9 cellular contexts compared by ENCODE assay signal in genomic region chr10:52778511-52779392, GRCh38. TPM values are rescaled to one million over a fixed set of nuclear protein-coding genes. Genes with fewer than 3 reads are reported as not detected.
A peak's percentile ranks its signal among the peaks of the same experiment; 100 is the strongest.
DNase-seq lines count a peak whose midpoint lies in the region; ATAC-seq and TF ChIP-seq lines count a peak whose summit lies in the region.
"Had no signal": no experiment of that assay in that cellular context is flagged by ENCODE, and none has a peak within 500 bp of the region (broad histone marks: within the 10 kb centered on the region; RNA-seq: fewer than 3 reads in every experiment).

No MANE protein-coding gene starts in this region.

- no peak overlapping the region for H3K4me2 ChIP-seq in GM23338

- peak; percentile 31 for TF ChIP-seq CTCF in AG09319 (IDR thresholded peaks at IDR 0.05; ENCODE audit: low read depth, low read length)
- peak; percentile 80 to 91 for TF ChIP-seq CTCF in GM23338 (conservative IDR thresholded peaks at IDR 0.05; ENCODE audit: low read depth in 2 of 2)
- peak; percentile 43 for TF ChIP-seq CTCF in VCaP (conservative IDR thresholded peaks at IDR 0.05)

- intact Hi-C loops in activated naive CD4-positive, alpha-beta T cell treated with anti-CD3 and anti-CD28 coated beads for 36 hours (cut with micrococcal nuclease) = loop anchor here (5.0 kb wide), 1 partner anchor 471 kb away; no protein-coding TSS in a partner anchor

- peak overlapping the region; percentile 97 for H2AFZ ChIP-seq in GM23338

- H3K4me1 ChIP-seq in GM23338 (ENCODE audit: insufficient read depth) = no peaks in the 10 kb centered on the region

- peaks cover 6% of the 10 kb centered on the region for H3K27me3 Mint-ChIP-seq in GM23338 (ENCODE audit: insufficient read depth, low read depth, poor library complexity)
- H3K27me3 Mint-ChIP-seq in activated naive CD4-positive, alpha-beta T cell treated with anti-CD3 and anti-CD28 coated beads for 36 hours (ENCODE audit: low read depth) = no peaks in the 10 kb centered on the region

- no peaks in the 10 kb centered on the region for H3K36me3 Mint-ChIP-seq in GM23338 (ENCODE audit: low read depth)
- H3K36me3 Mint-ChIP-seq in activated naive CD4-positive, alpha-beta T cell treated with anti-CD3 and anti-CD28 coated beads for 36 hours (ENCODE audit: low read depth) = no peaks in the 10 kb centered on the region

- DNase-seq in AG09319 (ENCODE audit: extremely low read depth, low read depth) = no peak
- DNase-seq in GM23338 (ENCODE audit: low spot score) = peak; percentile 93
- DNase-seq in islet precursor cell = peak; percentile 65
- no peak for DNase-seq in GF-D8 (lab: John Stamatoyannopoulos, UW)
- DNase-seq in activated naive CD4-positive, alpha-beta T cell treated with anti-CD3 and anti-CD28 coated beads for 36 hours = no peak

- ATAC-seq in GM23338 (peak; percentile 37), GM18861 (IDR thresholded peaks at IDR 0.05; ENCODE audit: unreplicated experiment) (no peak), HG02571 (IDR thresholded peaks at IDR 0.05; ENCODE audit: unreplicated experiment) (no peak)

- H3K4me3 Mint-ChIP-seq in GM23338 = no peak overlapping the region
- H3K4me3 Mint-ChIP-seq in activated naive CD4-positive, alpha-beta T cell treated with anti-CD3 and anti-CD28 coated beads for 36 hours = no peak overlapping the region

- H3K9me3 Mint-ChIP-seq in GM23338 = no peaks in the 10 kb centered on the region
- peaks cover 1% of the 10 kb centered on the region for H3K9me3 Mint-ChIP-seq in activated naive CD4-positive, alpha-beta T cell treated with anti-CD3 and anti-CD28 coated beads for 36 hours

- no peaks in the 10 kb centered on the region for H3K36me3 ChIP-seq in GM23338 (ENCODE audit: insufficient read depth)

- no peaks in the 10 kb centered on the region for H3K79me2 ChIP-seq in GM23338 (replicated peaks; ENCODE audit: insufficient read depth)

- peaks cover 4% of the 10 kb centered on the region; the same call in 2 of the 3 replicates for H3K4me1 Mint-ChIP-seq in GM23338
- no peaks in the 10 kb centered on the region for H3K4me1 Mint-ChIP-seq in activated naive CD4-positive, alpha-beta T cell treated with anti-CD3 and anti-CD28 coated beads for 36 hours (ENCODE audit: low read depth)

- no peaks in the 10 kb centered on the region for H4K20me1 ChIP-seq in GM23338 (replicated peaks; ENCODE audit: insufficient read depth)

- no peaks in the 10 kb centered on the region for H3K9me2 ChIP-seq in GM23338 (ENCODE audit: insufficient read depth)

- CTCF ChIA-PET in activated naive CD4-positive, alpha-beta T cell treated with anti-CD3 and anti-CD28 coated beads for 36 hours (lab: Charles Lee) = interaction anchor here (1.4 to 1.6 kb wide), 2 partner anchors 25 to 37 kb away, joined by 3 to 5 read pairs; no protein-coding TSS in a partner anchor

- H3K27ac ChIP-seq in GM23338 (ENCODE audit: low read depth) (no peak overlapping the region), VCaP (no peak overlapping the region)

- H3F3A ChIP-seq in GM23338 (replicated peaks; ENCODE audit: low read depth) = no peaks in the 10 kb centered on the region

- H3K27me3 ChIP-seq in GM23338 (ENCODE audit: insufficient read depth) = no peaks in the 10 kb centered on the region

- H3K4me3 ChIP-seq in GM23338 = no peak overlapping the region

- no peak overlapping the region for H3K27ac Mint-ChIP-seq in GM23338
- H3K27ac Mint-ChIP-seq in activated naive CD4-positive, alpha-beta T cell treated with anti-CD3 and anti-CD28 coated beads for 36 hours = no peak overlapping the region

TF ChIP-seq in GM23338, 12 proteins besides CTCF, POLR2A, EP300 and RAD21 (continues in another document):
- TF ChIP-seq EZH2 (IDR thresholded peaks at IDR 0.05; ENCODE audit: low read depth, unreplicated experiment) (no peak), JUNB (IDR thresholded peaks at IDR 0.05; ENCODE audit: unreplicated experiment) (no peak), POLR2AphosphoS5 (IDR thresholded peaks at IDR 0.05; ENCODE audit: low read depth) (no peak), NANOG (IDR thresholded peaks at IDR 0.05; ENCODE audit: borderline replicate concordance) (no peak), STAT1 (IDR thresholded peaks at IDR 0.05; ENCODE audit: unreplicated experiment) (no peak), ZNF114 (CRISPR knock-in tag; IDR thresholded peaks at IDR 0.05) (no peak), CREB1 (CRISPR knock-in tag; IDR thresholded peaks at IDR 0.05; ENCODE audit: low read depth) (no peak)
- TF ChIP-seq, protein P1, sequence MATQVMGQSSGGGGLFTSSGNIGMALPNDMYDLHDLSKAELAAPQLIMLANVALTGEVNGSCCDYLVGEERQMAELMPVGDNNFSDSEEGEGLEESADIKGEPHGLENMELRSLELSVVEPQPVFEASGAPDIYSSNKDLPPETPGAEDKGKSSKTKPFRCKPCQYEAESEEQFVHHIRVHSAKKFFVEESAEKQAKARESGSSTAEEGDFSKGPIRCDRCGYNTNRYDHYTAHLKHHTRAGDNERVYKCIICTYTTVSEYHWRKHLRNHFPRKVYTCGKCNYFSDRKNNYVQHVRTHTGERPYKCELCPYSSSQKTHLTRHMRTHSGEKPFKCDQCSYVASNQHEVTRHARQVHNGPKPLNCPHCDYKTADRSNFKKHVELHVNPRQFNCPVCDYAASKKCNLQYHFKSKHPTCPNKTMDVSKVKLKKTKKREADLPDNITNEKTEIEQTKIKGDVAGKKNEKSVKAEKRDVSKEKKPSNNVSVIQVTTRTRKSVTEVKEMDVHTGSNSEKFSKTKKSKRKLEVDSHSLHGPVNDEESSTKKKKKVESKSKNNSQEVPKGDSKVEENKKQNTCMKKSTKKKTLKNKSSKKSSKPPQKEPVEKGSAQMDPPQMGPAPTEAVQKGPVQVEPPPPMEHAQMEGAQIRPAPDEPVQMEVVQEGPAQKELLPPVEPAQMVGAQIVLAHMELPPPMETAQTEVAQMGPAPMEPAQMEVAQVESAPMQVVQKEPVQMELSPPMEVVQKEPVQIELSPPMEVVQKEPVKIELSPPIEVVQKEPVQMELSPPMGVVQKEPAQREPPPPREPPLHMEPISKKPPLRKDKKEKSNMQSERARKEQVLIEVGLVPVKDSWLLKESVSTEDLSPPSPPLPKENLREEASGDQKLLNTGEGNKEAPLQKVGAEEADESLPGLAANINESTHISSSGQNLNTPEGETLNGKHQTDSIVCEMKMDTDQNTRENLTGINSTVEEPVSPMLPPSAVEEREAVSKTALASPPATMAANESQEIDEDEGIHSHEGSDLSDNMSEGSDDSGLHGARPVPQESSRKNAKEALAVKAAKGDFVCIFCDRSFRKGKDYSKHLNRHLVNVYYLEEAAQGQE (IDR thresholded peaks at IDR 0.05; ENCODE audit: unreplicated experiment) = no peak
- TF ChIP-seq, protein P2, sequence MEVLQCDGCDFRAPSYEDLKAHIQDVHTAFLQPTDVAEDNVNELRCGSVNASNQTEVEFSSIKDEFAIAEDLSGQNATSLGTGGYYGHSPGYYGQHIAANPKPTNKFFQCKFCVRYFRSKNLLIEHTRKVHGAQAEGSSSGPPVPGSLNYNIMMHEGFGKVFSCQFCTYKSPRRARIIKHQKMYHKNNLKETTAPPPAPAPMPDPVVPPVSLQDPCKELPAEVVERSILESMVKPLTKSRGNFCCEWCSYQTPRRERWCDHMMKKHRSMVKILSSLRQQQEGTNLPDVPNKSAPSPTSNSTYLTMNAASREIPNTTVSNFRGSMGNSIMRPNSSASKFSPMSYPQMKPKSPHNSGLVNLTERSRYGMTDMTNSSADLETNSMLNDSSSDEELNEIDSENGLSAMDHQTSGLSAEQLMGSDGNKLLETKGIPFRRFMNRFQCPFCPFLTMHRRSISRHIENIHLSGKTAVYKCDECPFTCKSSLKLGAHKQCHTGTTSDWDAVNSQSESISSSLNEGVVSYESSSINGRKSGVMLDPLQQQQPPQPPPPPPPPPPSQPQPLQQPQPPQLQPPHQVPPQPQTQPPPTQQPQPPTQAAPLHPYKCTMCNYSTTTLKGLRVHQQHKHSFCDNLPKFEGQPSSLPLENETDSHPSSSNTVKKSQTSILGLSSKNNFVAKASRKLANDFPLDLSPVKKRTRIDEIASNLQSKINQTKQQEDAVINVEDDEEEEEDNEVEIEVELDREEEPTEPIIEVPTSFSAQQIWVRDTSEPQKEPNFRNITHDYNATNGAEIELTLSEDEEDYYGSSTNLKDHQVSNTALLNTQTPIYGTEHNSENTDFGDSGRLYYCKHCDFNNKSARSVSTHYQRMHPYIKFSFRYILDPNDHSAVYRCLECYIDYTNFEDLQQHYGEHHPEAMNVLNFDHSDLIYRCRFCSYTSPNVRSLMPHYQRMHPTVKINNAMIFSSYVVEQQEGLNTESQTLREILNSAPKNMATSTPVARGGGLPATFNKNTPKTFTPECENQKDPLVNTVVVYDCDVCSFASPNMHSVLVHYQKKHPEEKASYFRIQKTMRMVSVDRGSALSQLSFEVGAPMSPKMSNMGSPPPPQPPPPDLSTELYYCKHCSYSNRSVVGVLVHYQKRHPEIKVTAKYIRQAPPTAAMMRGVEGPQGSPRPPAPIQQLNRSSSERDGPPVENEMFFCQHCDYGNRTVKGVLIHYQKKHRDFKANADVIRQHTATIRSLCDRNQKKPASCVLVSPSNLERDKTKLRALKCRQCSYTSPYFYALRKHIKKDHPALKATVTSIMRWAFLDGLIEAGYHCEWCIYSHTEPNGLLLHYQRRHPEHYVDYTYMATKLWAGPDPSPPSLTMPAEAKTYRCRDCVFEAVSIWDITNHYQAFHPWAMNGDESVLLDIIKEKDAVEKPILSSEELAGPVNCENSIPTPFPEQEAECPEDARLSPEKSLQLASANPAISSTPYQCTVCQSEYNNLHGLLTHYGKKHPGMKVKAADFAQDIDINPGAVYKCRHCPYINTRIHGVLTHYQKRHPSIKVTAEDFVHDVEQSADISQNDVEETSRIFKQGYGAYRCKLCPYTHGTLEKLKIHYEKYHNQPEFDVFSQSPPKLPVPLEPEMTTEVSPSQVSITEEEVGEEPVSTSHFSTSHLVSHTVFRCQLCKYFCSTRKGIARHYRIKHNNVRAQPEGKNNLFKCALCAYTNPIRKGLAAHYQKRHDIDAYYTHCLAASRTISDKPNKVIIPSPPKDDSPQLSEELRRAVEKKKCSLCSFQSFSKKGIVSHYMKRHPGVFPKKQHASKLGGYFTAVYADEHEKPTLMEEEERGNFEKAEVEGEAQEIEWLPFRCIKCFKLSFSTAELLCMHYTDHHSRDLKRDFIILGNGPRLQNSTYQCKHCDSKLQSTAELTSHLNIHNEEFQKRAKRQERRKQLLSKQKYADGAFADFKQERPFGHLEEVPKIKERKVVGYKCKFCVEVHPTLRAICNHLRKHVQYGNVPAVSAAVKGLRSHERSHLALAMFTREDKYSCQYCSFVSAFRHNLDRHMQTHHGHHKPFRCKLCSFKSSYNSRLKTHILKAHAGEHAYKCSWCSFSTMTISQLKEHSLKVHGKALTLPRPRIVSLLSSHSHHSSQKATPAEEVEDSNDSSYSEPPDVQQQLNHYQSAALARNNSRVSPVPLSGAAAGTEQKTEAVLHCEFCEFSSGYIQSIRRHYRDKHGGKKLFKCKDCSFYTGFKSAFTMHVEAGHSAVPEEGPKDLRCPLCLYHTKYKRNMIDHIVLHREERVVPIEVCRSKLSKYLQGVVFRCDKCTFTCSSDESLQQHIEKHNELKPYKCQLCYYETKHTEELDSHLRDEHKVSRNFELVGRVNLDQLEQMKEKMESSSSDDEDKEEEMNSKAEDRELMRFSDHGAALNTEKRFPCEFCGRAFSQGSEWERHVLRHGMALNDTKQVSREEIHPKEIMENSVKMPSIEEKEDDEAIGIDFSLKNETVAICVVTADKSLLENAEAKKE (CRISPR knock-in tag; IDR thresholded peaks at IDR 0.05) = no peak

RNA-seq across cellular contexts. Expression of gene MBL2, which starts 6.2 kb away (rescaled TPM):
- not detected in 2 replicates for total RNA-seq in GM23338 (2014; rRNA removed; shearing (Covaris generic))
- polyA plus RNA-seq in GM23338 (2016; fragmentation: Nextera tagmentation; extraction: Ambion mirVana) = not detected in 2 replicates
- total RNA-seq in activated naive CD4-positive, alpha-beta T cell treated with anti-CD3 and anti-CD28 coated beads for 36 hours = not detected
- total RNA-seq: temporal lobe had no signal

Comparison
In these comparisons a context has a peak if more than half of its experiments do, and no peak if none do; other contexts are left out.
1. DNase-seq: peak in GM23338 (single experiment) and islet precursor cell (single experiment); none in AG09319 (single experiment), GF-D8 (single experiment) and activated naive CD4-positive, alpha-beta T cell treated with anti-CD3 and anti-CD28 coated beads for 36 hours (single experiment).
2. CTCF ChIP-seq: peak in every context shown above with its lines; median percentile 86 in GM23338; 43 in VCaP; 31 in AG09319.